8 cellular contexts compared by ENCODE assay signal in the genomic region with DNA sequence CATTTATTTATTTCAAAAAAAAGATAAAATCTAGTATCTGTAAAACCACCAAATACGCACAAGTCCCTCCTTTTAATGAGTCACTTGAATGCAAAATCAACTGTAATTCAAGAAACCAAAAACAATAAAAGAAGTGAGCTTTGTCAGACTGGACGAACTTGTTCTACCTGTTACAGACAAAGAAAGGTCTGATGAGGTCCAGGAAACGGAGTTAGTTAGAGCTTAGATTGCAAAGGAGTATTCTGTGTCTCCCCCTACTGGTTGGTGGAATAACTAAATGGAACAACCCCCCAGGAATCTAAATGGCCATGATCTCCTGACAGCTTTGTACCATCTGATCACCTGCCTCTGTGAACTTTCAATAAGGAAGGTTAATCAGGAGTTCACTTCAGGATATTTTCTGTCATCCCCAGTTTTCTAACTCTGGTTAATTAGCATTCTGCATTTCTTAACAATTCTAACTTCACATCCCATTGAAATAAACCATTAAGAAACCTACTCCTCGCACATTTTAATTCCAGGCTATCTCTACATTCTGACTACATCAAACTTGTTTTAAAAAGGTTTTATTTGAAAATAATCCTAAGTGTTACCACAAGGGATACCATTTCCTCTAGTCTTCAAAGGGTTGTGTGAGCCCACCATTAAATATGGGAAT.
DNase-seq lines count a peak whose midpoint lies in the region; ATAC-seq, FAIRE-seq and TF ChIP-seq lines count a peak whose summit lies in the region.

No MANE protein-coding gene starts in this region.

- peak; percentile 92 for ATAC-seq in GM21723 (IDR thresholded peaks at IDR 0.05; ENCODE audit: unreplicated experiment)

- peak; percentile 48 to 96 (median 89) for TF ChIP-seq CTCF in Peyer's patch (IDR thresholded peaks at IDR 0.05)
- TF ChIP-seq CTCF in bronchial epithelial cell (IDR thresholded peaks at IDR 0.05; ENCODE audit: insufficient read depth, low read length, severe bottlenecking) = peak; percentile 76
- peak; percentile 64 for TF ChIP-seq CTCF in mesothelial cell of epicardium (IDR thresholded peaks at IDR 0.05; ENCODE audit: unreplicated experiment)

- H3K4me1 Mint-ChIP-seq in activated naive CD4-positive, alpha-beta T cell treated with anti-CD3 and anti-CD28 coated beads for 36 hours (ENCODE audit: low read depth) = peaks cover 43% of the 10 kb centered on the region
- H3K4me1 Mint-ChIP-seq in mesothelial cell of epicardium = peaks cover 19% of the 10 kb centered on the region

- H3K36me3 ChIP-seq in Peyer's patch = no peaks in the 10 kb centered on the region
- H3K36me3 ChIP-seq in bronchial epithelial cell (ENCODE audit: control insufficient read depth, insufficient read depth, low read length) = no peaks in the 10 kb centered on the region

- no peaks in the 10 kb centered on the region for H3K9me3 ChIP-seq in Peyer's patch

- TF ChIP-seq POLR2A in Peyer's patch (IDR thresholded peaks at IDR 0.05) = no peak

- no peaks in the 10 kb centered on the region for H3K27me3 ChIP-seq in Peyer's patch
- H3K27me3 ChIP-seq in bronchial epithelial cell (ENCODE audit: control insufficient read depth, insufficient read depth, low read length) = no peaks in the 10 kb centered on the region

- no peaks in the 10 kb centered on the region for H3K4me1 ChIP-seq in Peyer's patch

- no peaks in the 10 kb centered on the region for H3K9me3 Mint-ChIP-seq in activated naive CD4-positive, alpha-beta T cell treated with anti-CD3 and anti-CD28 coated beads for 36 hours
- H3K9me3 Mint-ChIP-seq in mesothelial cell of epicardium = no peaks in the 10 kb centered on the region

- DNase-seq in activated naive CD4-positive, alpha-beta T cell treated with anti-CD3 and anti-CD28 coated beads for 36 hours = peak; percentile 38
- no peak for DNase-seq in activated naive CD4-positive, alpha-beta T cell treated with anti-CD3 and anti-CD28 coated beads, Interleukin-2, amount 50 U/mL, for 16 hours
- DNase-seq in Jurkat, Clone E6-1 (ENCODE audit: low read depth, low spot score) = peak; percentile 87
- peak in 1 of 3 donors; percentile 48 for DNase-seq in Peyer's patch
- DNase-seq in bronchial epithelial cell (ENCODE audit: low read depth) = peak; percentile 98
- no peak for DNase-seq in mesothelial cell of epicardium (ENCODE audit: low spot score in 2 of 2, unreplicated experiment in 2 of 2)
- no peak for DNase-seq in NK-92 treated with Interleukin-12 subunit alpha and Interleukin-12 subunit beta, amount 100 ng/mL, for 24 hours (lab: John Stamatoyannopoulos, UW)

- peak overlapping the region; percentile 57 for H3K27ac Mint-ChIP-seq in activated naive CD4-positive, alpha-beta T cell treated with anti-CD3 and anti-CD28 coated beads for 36 hours
- H3K27ac Mint-ChIP-seq in mesothelial cell of epicardium = peak overlapping the region; percentile 57

- intact Hi-C loops in activated naive CD4-positive, alpha-beta T cell treated with anti-CD3 and anti-CD28 coated beads for 36 hours (cut with micrococcal nuclease) = loop anchor here (1.0 to 10.0 kb wide), 13 partner anchors 17 to 1326 kb away; no protein-coding TSS in a partner anchor

- peaks cover 4% of the 10 kb centered on the region for H3K36me3 Mint-ChIP-seq in activated naive CD4-positive, alpha-beta T cell treated with anti-CD3 and anti-CD28 coated beads for 36 hours (ENCODE audit: low read depth)
- no peaks in the 10 kb centered on the region for H3K36me3 Mint-ChIP-seq in mesothelial cell of epicardium

- no peak for FAIRE-seq in bronchial epithelial cell (lab: Jason Lieb, UNC)

- no peak overlapping the region for H3K4me3 Mint-ChIP-seq in activated naive CD4-positive, alpha-beta T cell treated with anti-CD3 and anti-CD28 coated beads for 36 hours
- H3K4me3 Mint-ChIP-seq in mesothelial cell of epicardium = no peak overlapping the region

- CTCF ChIA-PET in activated naive CD4-positive, alpha-beta T cell treated with anti-CD3 and anti-CD28 coated beads for 36 hours (lab: Charles Lee) = interaction anchor here (0.6 to 4.2 kb wide), 29 partner anchors 9 to 449 kb away, joined by 3 to 27 read pairs (median 4); no protein-coding TSS in a partner anchor

- H3K27me3 Mint-ChIP-seq in activated naive CD4-positive, alpha-beta T cell treated with anti-CD3 and anti-CD28 coated beads for 36 hours (ENCODE audit: low read depth) = no peaks in the 10 kb centered on the region
- H3K27me3 Mint-ChIP-seq in mesothelial cell of epicardium (ENCODE audit: low read depth) = no peaks in the 10 kb centered on the region

- no peak overlapping the region for H3K4me3 ChIP-seq in Jurkat, Clone E6-1 (ENCODE audit: low read length)
- H3K4me3 ChIP-seq in Peyer's patch (no peak overlapping the region), bronchial epithelial cell (ENCODE audit: low read depth, low read length) (no peak overlapping the region)

- H3K27ac ChIP-seq in Peyer's patch = no peak overlapping the region

Comparison
In these comparisons a context has a peak if more than half of its experiments do, and no peak if none do; other contexts are left out.
1. DNase-seq: peak in activated naive CD4-positive, alpha-beta T cell treated with anti-CD3 and anti-CD28 coated beads for 36 hours (single experiment), Jurkat, Clone E6-1 (single experiment) and bronchial epithelial cell (single experiment); none in activated naive CD4-positive, alpha-beta T cell treated with anti-CD3 and anti-CD28 coated beads, Interleukin-2, amount 50 U/mL, for 16 hours (single experiment), mesothelial cell of epicardium (0 of 2) and NK-92 treated with Interleukin-12 subunit alpha and Interleukin-12 subunit beta, amount 100 ng/mL, for 24 hours (single experiment).
2. Peak in every context shown above with its lines, with median percentiles within 50 percentile points of each other: CTCF ChIP-seq.